In genomic region chr15:98295101-98295759, GRCh38 we compare ENCODE assay signal across 8 cellular contexts.
A peak's percentile ranks its signal among the peaks of the same experiment; 100 is the strongest.
DNase-seq lines count a peak whose midpoint lies in the region; ATAC-seq, FAIRE-seq and TF ChIP-seq lines count a peak whose summit lies in the region.
"Not testable (repeated sequence)": the region's sequence is repeated elsewhere in the genome, so short reads cannot be mapped to it uniquely, and the experiment has no call there.

No MANE protein-coding gene starts in this region.

- POLR2A ChIA-PET in PC-3 (lab: Charles Lee; ENCODE audit: unreplicated experiment) = not testable (repeated sequence)

- H3K27ac ChIP-seq in 22Rv1; PC-3 (ENCODE audit: low read length): not testable (repeated sequence)

- not testable (repeated sequence) for H3K79me2 ChIP-seq in PC-3 (ENCODE audit: low read length)

- not testable (repeated sequence) for BruUV-seq in PC-3 (replicated peaks; lab: Mats Ljungman, UMichigan)

- not testable (repeated sequence) for H3F3A ChIP-seq in PC-3 (ENCODE audit: low read length, unreplicated experiment)

- not testable (repeated sequence) for H3K36me3 Mint-ChIP-seq in HFFc6 (ENCODE audit: low read depth)

- not testable (repeated sequence) for H4K20me1 ChIP-seq in PC-3 (ENCODE audit: low read length)

- not testable (repeated sequence) for ATAC-seq in PC-3

- peak; percentile 94 for FAIRE-seq in G401.6 (lab: Jason Lieb, UNC)

- CTCF ChIA-PET in PC-3 (lab: Charles Lee) = interaction anchor here (0.6 to 0.7 kb wide), 2 partner anchors 13 to 1050 kb away, joined by 4 to 6 read pairs; no protein-coding TSS in a partner anchor

- intact Hi-C loops in PC-3 (cut with micrococcal nuclease) = loop anchor here (10.0 kb wide), 1 partner anchor 390 kb away; no protein-coding TSS in a partner anchor

- TF ChIP-seq CTCF in 22Rv1 (IDR thresholded peaks at IDR 0.05) = peak; percentile 66
- TF ChIP-seq CTCF in HFFc6 (IDR thresholded peaks at IDR 0.05) = peak; percentile 73
- not testable (repeated sequence) for TF ChIP-seq CTCF in PC-3 (conservative IDR thresholded peaks at IDR 0.05; ENCODE audit: low read depth, low read length)
- peak; percentile 32 for TF ChIP-seq CTCF in fibroblast of pulmonary artery (IDR thresholded peaks at IDR 0.05; ENCODE audit: low read length, missing control alignments)

- not testable (repeated sequence) for H3K27ac Mint-ChIP-seq in HFFc6

- DNase-seq in HFFc6 (peak; percentile 52), NCI-H1417 (lab: John Stamatoyannopoulos, UW) (peak; percentile 37 to 88 (median 43)), PC-3 (peak; percentile 45), adipocyte (ENCODE audit: low read depth) (peak; percentile 61), fibroblast of pulmonary artery (ENCODE audit: low read depth) (peak; percentile 38), medulla oblongata (ENCODE audit: extremely low spot score) (peak; percentile 12)

- peaks cover 11% of the 10 kb centered on the region; the same call in 1 of the 2 replicates for H3K4me1 Mint-ChIP-seq in HFFc6 (ENCODE audit: low read depth)

- not testable (repeated sequence) for H3K9me2 ChIP-seq in PC-3 (replicated peaks; ENCODE audit: low read length)

- peaks cover 21% of the 10 kb centered on the region for H3K27me3 Mint-ChIP-seq in HFFc6 (ENCODE audit: insufficient read depth)

- H3K27me3 ChIP-seq in PC-3 (ENCODE audit: low read length) = peaks cover 73% of the 10 kb centered on the region
- H3K27me3 ChIP-seq in adipocyte (replicated peaks; ENCODE audit: control insufficient read depth, insufficient read depth, low read length) = peaks cover 60% of the 10 kb centered on the region

- not testable (repeated sequence) for H3K9me3 Mint-ChIP-seq in HFFc6

- not testable (repeated sequence) for H3K4me3 ChIP-seq in PC-3 (ENCODE audit: low read length); adipocyte (ENCODE audit: low read length); fibroblast of pulmonary artery (replicated peaks; ENCODE audit: low read depth, low read length)

- not testable (repeated sequence) for H2AFZ ChIP-seq in PC-3 (ENCODE audit: low read length)

- not testable (repeated sequence) for H3K36me3 ChIP-seq in PC-3 (ENCODE audit: low read depth, low read length); adipocyte (ENCODE audit: control insufficient read depth, insufficient read depth, low read length, severe bottlenecking)

- H3K4me1 ChIP-seq in PC-3 (ENCODE audit: insufficient read depth, low read length); adipocyte (ENCODE audit: control insufficient read depth, insufficient read depth, low read length): not testable (repeated sequence)

- not testable (repeated sequence) for H3K4me3 Mint-ChIP-seq in HFFc6

- H3K9me3 ChIP-seq in PC-3 (ENCODE audit: low read length); adipocyte (ENCODE audit: control insufficient read depth, low read length): not testable (repeated sequence)

- H3K9ac ChIP-seq in PC-3 (ENCODE audit: low read length); adipocyte (ENCODE audit: low read length): not testable (repeated sequence)

- not testable (repeated sequence) for H3K4me2 ChIP-seq in PC-3 (ENCODE audit: low read length)
